8 cellular contexts compared by ENCODE assay signal in the genomic region with DNA sequence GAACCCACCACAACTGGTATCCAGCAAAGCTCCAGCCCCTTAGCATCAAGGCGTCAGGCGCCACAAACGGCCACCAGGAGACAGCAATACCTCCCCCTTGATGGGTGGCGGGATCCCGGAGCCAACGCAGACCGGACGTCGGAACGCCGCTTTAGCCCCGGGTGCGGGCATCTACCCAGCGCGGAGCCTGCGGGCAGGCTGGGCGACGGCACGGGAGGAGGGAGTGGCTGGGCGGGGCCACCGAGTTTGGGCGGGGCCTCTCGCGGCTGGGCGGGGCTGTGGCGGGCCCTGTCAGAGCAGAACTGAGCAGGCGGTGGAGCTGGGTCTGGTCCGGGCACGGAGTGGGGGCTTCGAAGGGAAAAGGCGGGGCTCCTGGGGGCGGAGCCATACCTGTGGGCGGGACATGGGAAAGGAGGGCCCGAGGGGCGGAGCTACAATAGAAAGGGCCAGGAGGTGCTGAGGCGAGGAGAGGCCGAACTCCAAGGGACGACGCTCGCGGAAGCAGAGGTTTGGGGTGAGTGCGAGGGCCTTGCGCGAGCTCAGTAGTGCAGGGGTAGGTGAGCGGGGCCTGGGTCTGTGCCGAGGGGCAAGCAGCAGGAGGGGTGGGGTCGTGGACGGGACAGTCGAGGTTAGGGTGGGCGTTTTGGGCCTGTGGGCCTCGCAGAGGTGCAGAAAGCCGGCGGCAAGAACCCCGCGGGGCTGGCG. TPM values are rescaled to one million over a fixed set of nuclear protein-coding genes. Genes with fewer than 3 reads are reported as not detected.
DNase-seq lines count a peak whose midpoint lies in the region; ATAC-seq and TF ChIP-seq lines count a peak whose summit lies in the region.

No MANE protein-coding gene starts in this region.

- TF ChIP-seq CTCF in WI38 (IDR thresholded peaks at IDR 0.05; ENCODE audit: low read depth, low read length) (no peak), breast epithelium (IDR thresholded peaks at IDR 0.05) (peak in 2 of 3 donors; percentile 28 to 33)

- intact Hi-C loops in breast epithelium (cut with DNase I; ENCODE audit: low total_unique reads): loop anchor here (10.0 kb wide), 1 partner anchor 190 kb away; no protein-coding TSS in a partner anchor

- H3K9me3 ChIP-seq in breast epithelium (no peaks in the 10 kb centered on the region), skeletal muscle tissue (ENCODE audit: control insufficient read depth in 3 of 3, low read length in 3 of 3) (no peaks in the 10 kb centered on the region)

- H3K27ac ChIP-seq in breast epithelium (peak overlapping the region; percentile 64 to 83), skeletal muscle tissue (ENCODE audit: low read depth, low read length) (peak overlapping the region; percentile 72)

- H3K4me1 ChIP-seq in breast epithelium (no peaks in the 10 kb centered on the region), skeletal muscle tissue (ENCODE audit: control insufficient read depth in 3 of 3, insufficient read depth in 3 of 3, low read length in 3 of 3) (peaks cover 9 to 17% (median 15%) of the 10 kb centered on the region in 3 donors)

- H3K4me3 ChIP-seq in WI38 (ENCODE audit: low read depth, low read length) (peak overlapping the region; percentile 55), breast epithelium (peak overlapping the region; percentile 47 to 79 (median 76)), skeletal muscle tissue (ENCODE audit: low read length in 3 of 3) (peak overlapping the region; percentile 77 to 86 (median 86))

- H3K27me3 ChIP-seq in breast epithelium (no peaks in the 10 kb centered on the region), skeletal muscle tissue (ENCODE audit: control insufficient read depth in 3 of 3, insufficient read depth in 3 of 3, low read length in 3 of 3) (no peaks in the 10 kb centered on the region)

- DNase-seq in NCI-H2107 (lab: John Stamatoyannopoulos, UW) (peak; percentile 32), breast epithelium (ENCODE audit: low spot score in 2 of 2) (peak; percentile 90 to 94), iPS-NIHi11 (ENCODE audit: low spot score) (peak; percentile 99), OCI-M1 (lab: John Stamatoyannopoulos, UW) (no peak)

- no peak for TF ChIP-seq POLR2A in breast epithelium (IDR thresholded peaks at IDR 0.05)

- H3K36me3 ChIP-seq in breast epithelium (no peaks in the 10 kb centered on the region), skeletal muscle tissue (ENCODE audit: control insufficient read depth in 3 of 3, insufficient read depth in 3 of 3, low read length in 3 of 3) (no peaks in the 10 kb centered on the region)

- ATAC-seq in GM18517 (IDR thresholded peaks at IDR 0.05; ENCODE audit: unreplicated experiment) (peak; percentile 67), HG02973 (IDR thresholded peaks at IDR 0.05; ENCODE audit: unreplicated experiment) (peak; percentile 54)

- peak overlapping the region; percentile 61 to 83 (median 69) for H3K9ac ChIP-seq in skeletal muscle tissue (ENCODE audit: low read depth in 1 of 3, low read length in 3 of 3)

RNA-seq across cellular contexts. Expression of gene GARNL3, which starts 40.2 kb away (rescaled TPM):
- total RNA-seq in breast epithelium (10 to 100 TPM; 13.4 to 44.8 (median 26.2) TPM), skeletal muscle tissue (21.9 TPM)
